8 cellular contexts compared by ENCODE assay signal in genomic region chr11:69297225-69297925, GRCh38. TPM values are rescaled to one million over a fixed set of nuclear protein-coding genes. Genes with fewer than 3 reads are reported as not detected.
DNase-seq lines count a peak whose midpoint lies in the region; ATAC-seq and TF ChIP-seq lines count a peak whose summit lies in the region.

No MANE protein-coding gene starts in this region.

- no peak for TF ChIP-seq EP300 in stomach (IDR thresholded peaks at IDR 0.05)

- no peaks in the 10 kb centered on the region for H3K27me3 ChIP-seq in PC-9 (ENCODE audit: insufficient read depth, low read depth)
- H3K27me3 ChIP-seq in fibroblast of lung (ENCODE audit: control insufficient read depth, insufficient read depth, low read length): no peaks in the 10 kb centered on the region
- H3K27me3 ChIP-seq in neutrophil: no peaks in the 10 kb centered on the region
- no peaks in the 10 kb centered on the region for H3K27me3 ChIP-seq in stomach

- H3K4me3 ChIP-seq in PC-9 (peak overlapping the region; percentile 97), fibroblast of lung (replicated peaks in 1 of 4; ENCODE audit: control extremely low read depth in 1 of 4, insufficient read depth in 1 of 4, low read depth in 3 of 4, low read length in 4 of 4) (peak overlapping the region in 2 of 4 experiments; percentile 14 to 29), neutrophil (ENCODE audit: low read depth in 1 of 2, low read length in 1 of 2) (peak overlapping the region; percentile 57 to 63), stomach (peak overlapping the region in 2 of 4 donors; percentile 15 to 25)

- DNase-seq in ACHN: peak; percentile 97
- DNase-seq in PC-9: peak; percentile 99
- peak; percentile 86 for DNase-seq in activated T-cell treated with anti-CD3 and anti-CD28 coated beads, Interleukin-2, amount 50 U/mL, for 24 hours
- peak; percentile 98 to 100 for DNase-seq in fibroblast of lung (ENCODE audit: low read depth in 2 of 2)
- peak; percentile 92 for DNase-seq in stomach

- H4K20me1 ChIP-seq in PC-9 (ENCODE audit: insufficient read depth) (0 out of 2 replicates have a peak, but pooled peaks cover 7% of the 10 kb centered on the region), fibroblast of lung (ENCODE audit: control insufficient read depth, extremely low read depth, insufficient read depth, low read length) (no peaks in the 10 kb centered on the region)

- CTCF ChIA-PET in PC-9 (lab: Charles Lee): interaction anchor here (0.6 to 1.7 kb wide), 9 partner anchors 23 to 302 kb away, joined by 3 to 7 read pairs (median 3); no protein-coding TSS in a partner anchor

- no peaks in the 10 kb centered on the region for H3K9me2 ChIP-seq in PC-9 (ENCODE audit: insufficient read depth)

- H3K4me1 ChIP-seq in PC-9 (replicated peaks; ENCODE audit: insufficient read depth): peaks cover 57% of the 10 kb centered on the region
- peaks cover 51% of the 10 kb centered on the region for H3K4me1 ChIP-seq in fibroblast of lung (ENCODE audit: control insufficient read depth, extremely low read depth, insufficient read depth, low read length)
- peaks cover 37 to 58% of the 10 kb centered on the region in 2 experiments for H3K4me1 ChIP-seq in neutrophil (ENCODE audit: control insufficient read depth in 1 of 2, insufficient read depth in 1 of 2, low read depth in 1 of 2, low read length in 1 of 2)
- H3K4me1 ChIP-seq in stomach: peaks cover 47 to 99% (median 64%) of the 10 kb centered on the region in 4 donors

- H3K36me3 Mint-ChIP-seq in activated T-cell treated with anti-CD3 and anti-CD28 coated beads, Interleukin-2, amount 50 U/mL, for 24 hours (ENCODE audit: low read depth): no peaks in the 10 kb centered on the region

- no peak overlapping the region for H2AFZ ChIP-seq in PC-9
- H2AFZ ChIP-seq in fibroblast of lung (ENCODE audit: low read length): no peak overlapping the region

- H3K27ac Mint-ChIP-seq in activated T-cell treated with anti-CD3 and anti-CD28 coated beads, Interleukin-2, amount 50 U/mL, for 24 hours: peak overlapping the region; percentile 55

- ATAC-seq in GM18909 (IDR thresholded peaks at IDR 0.05; ENCODE audit: poor library complexity, unreplicated experiment) (peak; percentile 60), HG03159 (IDR thresholded peaks at IDR 0.05; ENCODE audit: unreplicated experiment) (peak; percentile 53)

- peaks cover 6% of the 10 kb centered on the region for H3K27me3 Mint-ChIP-seq in activated T-cell treated with anti-CD3 and anti-CD28 coated beads, Interleukin-2, amount 50 U/mL, for 24 hours

- H3K4me1 Mint-ChIP-seq in activated T-cell treated with anti-CD3 and anti-CD28 coated beads, Interleukin-2, amount 50 U/mL, for 24 hours (ENCODE audit: low read depth): peaks cover 72% of the 10 kb centered on the region

- H3K4me2 ChIP-seq in PC-9 (peak overlapping the region; percentile 98), fibroblast of lung (ENCODE audit: extremely low read depth, insufficient read depth, low read length) (peak overlapping the region; percentile 60)

- TF ChIP-seq CTCF in PC-9 (conservative IDR thresholded peaks at IDR 0.05) (no peak), fibroblast of lung (conservative IDR thresholded peaks at IDR 0.05 in 1 of 2, IDR thresholded peaks at IDR 0.05 in 1 of 2; ENCODE audit: low read depth in 1 of 2, low read length in 2 of 2) (no peak), neutrophil (IDR thresholded peaks at IDR 0.05) (no peak), stomach (IDR thresholded peaks at IDR 0.05) (no peak)

- 6 to 12% (median 8%) methylated on average over 14 to 18 of the region's 18 CpGs for WGBS in stomach, 5 donors

- TF ChIP-seq POLR2A in stomach (IDR thresholded peaks at IDR 0.05): no peak

- H3K9me3 ChIP-seq in PC-9 (ENCODE audit: insufficient read depth, low read depth) (no peaks in the 10 kb centered on the region), fibroblast of lung (ENCODE audit: control insufficient read depth, insufficient read depth, low read depth, low read length) (no peaks in the 10 kb centered on the region), neutrophil (no peaks in the 10 kb centered on the region), stomach (no peaks in the 10 kb centered on the region)

- H3F3A ChIP-seq in PC-9 (ENCODE audit: insufficient read depth, low read depth): peaks cover 78% of the 10 kb centered on the region

- H3K27ac ChIP-seq in PC-9 (peak overlapping the region; percentile 98), fibroblast of lung (ENCODE audit: insufficient read depth, low read length) (peak overlapping the region; percentile 94), neutrophil (peak overlapping the region; percentile 91), stomach (peak overlapping the region; percentile 78 to 95 (median 88))

- in situ Hi-C loops in ACHN (cut with HindIII; ENCODE audit: low pct_ligation_motif_present, low pct_unique_long_range_greater_than_20kb, low sequenced_read_pairs): no loop called here

- peak overlapping the region; percentile 33 for H3K4me3 Mint-ChIP-seq in activated T-cell treated with anti-CD3 and anti-CD28 coated beads, Interleukin-2, amount 50 U/mL, for 24 hours

- POLR2A ChIA-PET in PC-9 (lab: Charles Lee; ENCODE audit: unreplicated experiment): interaction anchor here (0.6 to 2.3 kb wide), 21 partner anchors 9 to 830 kb away, joined by 3 to 26 read pairs (median 9); no protein-coding TSS in a partner anchor

- intact Hi-C loops in PC-9 (cut with micrococcal nuclease; ENCODE audit: unreplicated experiment): loop anchor here (2.0 to 10.0 kb wide), 6 partner anchors 39 to 377 kb away; partner anchors contain the start of gene LTO1
- intact Hi-C loops in stomach (cut with DNase I; ENCODE audit: low total_unique reads): no loop called here

- peaks cover 84% of the 10 kb centered on the region for H3K79me2 ChIP-seq in PC-9 (ENCODE audit: low read depth)
- peaks cover 7% of the 10 kb centered on the region for H3K79me2 ChIP-seq in fibroblast of lung (ENCODE audit: control insufficient read depth, insufficient read depth, low read length)

- no TSS peak for BruUV-seq in PC-9 (replicated peaks; lab: Mats Ljungman, UMichigan)

- H3K36me3 ChIP-seq in PC-9 (ENCODE audit: low read depth) (peaks cover 52% of the 10 kb centered on the region), fibroblast of lung (ENCODE audit: control insufficient read depth, insufficient read depth, low read length) (no peaks in the 10 kb centered on the region), neutrophil (no peaks in the 10 kb centered on the region), stomach (no peaks in the 10 kb centered on the region)

- no peaks in the 10 kb centered on the region for H3K9me3 Mint-ChIP-seq in activated T-cell treated with anti-CD3 and anti-CD28 coated beads, Interleukin-2, amount 50 U/mL, for 24 hours

- no peak overlapping the region for H3K9ac ChIP-seq in fibroblast of lung (ENCODE audit: insufficient read depth, low read length)

RNA-seq across cellular contexts. Expression of gene MYEOV, which starts 3.4 kb away (rescaled TPM):
- 182 and 232 TPM in 2 replicates for total RNA-seq in PC-9 (2021)
- 1.2 TPM in 1 of 2 replicates, not detected in the other for total RNA-seq in fibroblast of lung
- 7.3 and 11.7 TPM in 2 replicates for polyA plus RNA-seq in fibroblast of lung
- 11.8 and 28.9 TPM in 2 replicates for polyA plus RNA-seq in fibroblast of lung (2012)
- polyA minus RNA-seq in fibroblast of lung (ENCODE audit: low replicate concordance): 3.0 and 40.6 TPM in 2 replicates
- 10 to 100 TPM in 1 of 5 donors, 1 to 10 TPM in 1, under 1 TPM in 1, not detected in 2; 0.92 to 11.7 (median 1.9) TPM for total RNA-seq in stomach
- polyA plus RNA-seq in stomach: 10 to 100 TPM in 2 of 3 donors, 1 to 10 TPM in 1; 5.3 to 41.5 (median 16.4) TPM

Comparison
In these comparisons a context has a peak if more than half of its experiments do, and no peak if none do; other contexts are left out.
1. RNA of gene MYEOV, which starts 3.4 kb away (total RNA-seq): 182 to 232 TPM in PC-9; 1.2 TPM in fibroblast of lung and 0.92 to 11.7 TPM in stomach; every median in the first group is over 10 times any median in the second.
2. Peak in every context shown above with its lines, with median percentiles within 50 percentile points of each other: DNase-seq and H3K27ac ChIP-seq.